ENCODE assay signal across 1 cellular context in the genomic region with DNA sequence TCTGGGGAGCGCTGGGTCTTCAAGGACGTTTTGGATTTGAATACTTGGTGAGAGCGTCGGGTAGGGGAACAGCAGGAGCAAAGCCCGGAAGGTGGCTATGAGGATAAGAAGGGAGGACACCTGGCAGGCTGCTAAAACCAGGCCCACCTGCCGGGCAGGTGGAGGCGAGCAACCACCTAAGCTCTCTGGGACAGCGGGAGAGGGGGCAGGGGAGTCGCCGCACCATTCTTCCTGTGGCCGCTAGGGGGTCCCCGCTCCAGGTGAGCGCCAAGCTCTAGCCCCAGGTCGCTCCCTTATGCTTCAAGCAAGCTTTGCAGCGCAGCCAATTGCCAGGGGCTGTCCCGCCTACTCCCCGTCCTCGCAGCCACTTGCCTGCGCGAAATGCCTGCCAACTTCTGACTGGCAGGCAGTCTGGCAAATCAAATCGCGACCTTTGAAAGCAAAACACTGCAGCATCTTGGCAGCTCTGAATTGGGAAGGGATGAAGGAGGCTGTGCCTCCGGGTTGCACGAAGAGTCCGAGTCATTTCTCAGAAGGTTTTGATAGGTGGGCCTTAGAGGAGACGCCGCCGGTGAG.
A peak's percentile ranks its signal among the peaks of the same experiment; 100 is the strongest.
TF ChIP-seq lines count a peak whose summit lies in the region.

A gene (plus strand): TSS at position 469 of the 576 bp plus-strand sequence. CDS start 3,746 bp downstream, outside the sequence.

TF ChIP-seq in HepG2, 621 proteins besides CTCF, POLR2A, EP300 and RAD21 (continued from another document and continues in another):
- TF ChIP-seq, protein P1, sequence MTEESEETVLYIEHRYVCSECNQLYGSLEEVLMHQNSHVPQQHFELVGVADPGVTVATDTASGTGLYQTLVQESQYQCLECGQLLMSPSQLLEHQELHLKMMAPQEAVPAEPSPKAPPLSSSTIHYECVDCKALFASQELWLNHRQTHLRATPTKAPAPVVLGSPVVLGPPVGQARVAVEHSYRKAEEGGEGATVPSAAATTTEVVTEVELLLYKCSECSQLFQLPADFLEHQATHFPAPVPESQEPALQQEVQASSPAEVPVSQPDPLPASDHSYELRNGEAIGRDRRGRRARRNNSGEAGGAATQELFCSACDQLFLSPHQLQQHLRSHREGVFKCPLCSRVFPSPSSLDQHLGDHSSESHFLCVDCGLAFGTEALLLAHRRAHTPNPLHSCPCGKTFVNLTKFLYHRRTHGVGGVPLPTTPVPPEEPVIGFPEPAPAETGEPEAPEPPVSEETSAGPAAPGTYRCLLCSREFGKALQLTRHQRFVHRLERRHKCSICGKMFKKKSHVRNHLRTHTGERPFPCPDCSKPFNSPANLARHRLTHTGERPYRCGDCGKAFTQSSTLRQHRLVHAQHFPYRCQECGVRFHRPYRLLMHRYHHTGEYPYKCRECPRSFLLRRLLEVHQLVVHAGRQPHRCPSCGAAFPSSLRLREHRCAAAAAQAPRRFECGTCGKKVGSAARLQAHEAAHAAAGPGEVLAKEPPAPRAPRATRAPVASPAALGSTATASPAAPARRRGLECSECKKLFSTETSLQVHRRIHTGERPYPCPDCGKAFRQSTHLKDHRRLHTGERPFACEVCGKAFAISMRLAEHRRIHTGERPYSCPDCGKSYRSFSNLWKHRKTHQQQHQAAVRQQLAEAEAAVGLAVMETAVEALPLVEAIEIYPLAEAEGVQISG (CRISPR knock-in tag; IDR thresholded peaks at IDR 0.05) = peak; percentile 82
- TF ChIP-seq NFKB2 (CRISPR knock-in tag; IDR thresholded peaks at IDR 0.05; ENCODE audit: borderline replicate concordance) = peak; percentile 60; the same call in 1 of the 2 replicates
- TF ChIP-seq CC2D1A (CRISPR knock-in tag; IDR thresholded peaks at IDR 0.05) = no peak
- no peak for TF ChIP-seq ZKSCAN1 (IDR thresholded peaks at IDR 0.05; ENCODE audit: low read length)
- no peak for TF ChIP-seq SRF (IDR thresholded peaks at IDR 0.05; ENCODE audit: low read depth, low read length)
- no peak for TF ChIP-seq ZNF34 (CRISPR knock-in tag; IDR thresholded peaks at IDR 0.05; ENCODE audit: borderline replicate concordance)
- TF ChIP-seq, protein P2, sequence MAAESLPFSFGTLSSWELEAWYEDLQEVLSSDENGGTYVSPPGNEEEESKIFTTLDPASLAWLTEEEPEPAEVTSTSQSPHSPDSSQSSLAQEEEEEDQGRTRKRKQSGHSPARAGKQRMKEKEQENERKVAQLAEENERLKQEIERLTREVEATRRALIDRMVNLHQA (CRISPR knock-in tag; IDR thresholded peaks at IDR 0.05) = no peak
- TF ChIP-seq NCOA2 (CRISPR knock-in tag; IDR thresholded peaks at IDR 0.05) = 0 out of 2 replicates have a peak, but pooled peaks have one; percentile 15
- TF ChIP-seq KLF13 (CRISPR knock-in tag; IDR thresholded peaks at IDR 0.05) = no peak
- TF ChIP-seq ZNF10 (CRISPR knock-in tag; IDR thresholded peaks at IDR 0.05; ENCODE audit: borderline replicate concordance, low read depth) = no peak
- TF ChIP-seq RFX3 (CRISPR knock-in tag; IDR thresholded peaks at IDR 0.05) = no peak
- TF ChIP-seq DMAP1 (CRISPR knock-in tag; IDR thresholded peaks at IDR 0.05) = peak; percentile 75; the same call in 1 of the 2 replicates
- no peak for TF ChIP-seq ISX (CRISPR knock-in tag; conservative IDR thresholded peaks at IDR 0.05)
- TF ChIP-seq, protein P3, sequence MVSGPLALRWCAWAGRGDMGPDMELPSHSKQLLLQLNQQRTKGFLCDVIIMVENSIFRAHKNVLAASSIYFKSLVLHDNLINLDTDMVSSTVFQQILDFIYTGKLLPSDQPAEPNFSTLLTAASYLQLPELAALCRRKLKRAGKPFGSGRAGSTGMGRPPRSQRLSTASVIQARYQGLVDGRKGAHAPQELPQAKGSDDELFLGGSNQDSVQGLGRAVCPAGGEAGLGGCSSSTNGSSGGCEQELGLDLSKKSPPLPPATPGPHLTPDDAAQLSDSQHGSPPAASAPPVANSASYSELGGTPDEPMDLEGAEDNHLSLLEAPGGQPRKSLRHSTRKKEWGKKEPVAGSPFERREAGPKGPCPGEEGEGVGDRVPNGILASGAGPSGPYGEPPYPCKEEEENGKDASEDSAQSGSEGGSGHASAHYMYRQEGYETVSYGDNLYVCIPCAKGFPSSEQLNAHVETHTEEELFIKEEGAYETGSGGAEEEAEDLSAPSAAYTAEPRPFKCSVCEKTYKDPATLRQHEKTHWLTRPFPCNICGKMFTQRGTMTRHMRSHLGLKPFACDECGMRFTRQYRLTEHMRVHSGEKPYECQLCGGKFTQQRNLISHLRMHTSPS (CRISPR knock-in tag; IDR thresholded peaks at IDR 0.05; ENCODE audit: low read depth) = peak; percentile 48; the same call in 1 of the 2 replicates
- TF ChIP-seq, protein P4, sequence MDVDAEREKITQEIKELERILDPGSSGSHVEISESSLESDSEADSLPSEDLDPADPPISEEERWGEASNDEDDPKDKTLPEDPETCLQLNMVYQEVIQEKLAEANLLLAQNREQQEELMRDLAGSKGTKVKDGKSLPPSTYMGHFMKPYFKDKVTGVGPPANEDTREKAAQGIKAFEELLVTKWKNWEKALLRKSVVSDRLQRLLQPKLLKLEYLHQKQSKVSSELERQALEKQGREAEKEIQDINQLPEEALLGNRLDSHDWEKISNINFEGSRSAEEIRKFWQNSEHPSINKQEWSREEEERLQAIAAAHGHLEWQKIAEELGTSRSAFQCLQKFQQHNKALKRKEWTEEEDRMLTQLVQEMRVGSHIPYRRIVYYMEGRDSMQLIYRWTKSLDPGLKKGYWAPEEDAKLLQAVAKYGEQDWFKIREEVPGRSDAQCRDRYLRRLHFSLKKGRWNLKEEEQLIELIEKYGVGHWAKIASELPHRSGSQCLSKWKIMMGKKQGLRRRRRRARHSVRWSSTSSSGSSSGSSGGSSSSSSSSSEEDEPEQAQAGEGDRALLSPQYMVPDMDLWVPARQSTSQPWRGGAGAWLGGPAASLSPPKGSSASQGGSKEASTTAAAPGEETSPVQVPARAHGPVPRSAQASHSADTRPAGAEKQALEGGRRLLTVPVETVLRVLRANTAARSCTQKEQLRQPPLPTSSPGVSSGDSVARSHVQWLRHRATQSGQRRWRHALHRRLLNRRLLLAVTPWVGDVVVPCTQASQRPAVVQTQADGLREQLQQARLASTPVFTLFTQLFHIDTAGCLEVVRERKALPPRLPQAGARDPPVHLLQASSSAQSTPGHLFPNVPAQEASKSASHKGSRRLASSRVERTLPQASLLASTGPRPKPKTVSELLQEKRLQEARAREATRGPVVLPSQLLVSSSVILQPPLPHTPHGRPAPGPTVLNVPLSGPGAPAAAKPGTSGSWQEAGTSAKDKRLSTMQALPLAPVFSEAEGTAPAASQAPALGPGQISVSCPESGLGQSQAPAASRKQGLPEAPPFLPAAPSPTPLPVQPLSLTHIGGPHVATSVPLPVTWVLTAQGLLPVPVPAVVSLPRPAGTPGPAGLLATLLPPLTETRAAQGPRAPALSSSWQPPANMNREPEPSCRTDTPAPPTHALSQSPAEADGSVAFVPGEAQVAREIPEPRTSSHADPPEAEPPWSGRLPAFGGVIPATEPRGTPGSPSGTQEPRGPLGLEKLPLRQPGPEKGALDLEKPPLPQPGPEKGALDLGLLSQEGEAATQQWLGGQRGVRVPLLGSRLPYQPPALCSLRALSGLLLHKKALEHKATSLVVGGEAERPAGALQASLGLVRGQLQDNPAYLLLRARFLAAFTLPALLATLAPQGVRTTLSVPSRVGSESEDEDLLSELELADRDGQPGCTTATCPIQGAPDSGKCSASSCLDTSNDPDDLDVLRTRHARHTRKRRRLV (CRISPR knock-in tag; IDR thresholded peaks at IDR 0.05) = no peak
- TF ChIP-seq, protein P5, sequence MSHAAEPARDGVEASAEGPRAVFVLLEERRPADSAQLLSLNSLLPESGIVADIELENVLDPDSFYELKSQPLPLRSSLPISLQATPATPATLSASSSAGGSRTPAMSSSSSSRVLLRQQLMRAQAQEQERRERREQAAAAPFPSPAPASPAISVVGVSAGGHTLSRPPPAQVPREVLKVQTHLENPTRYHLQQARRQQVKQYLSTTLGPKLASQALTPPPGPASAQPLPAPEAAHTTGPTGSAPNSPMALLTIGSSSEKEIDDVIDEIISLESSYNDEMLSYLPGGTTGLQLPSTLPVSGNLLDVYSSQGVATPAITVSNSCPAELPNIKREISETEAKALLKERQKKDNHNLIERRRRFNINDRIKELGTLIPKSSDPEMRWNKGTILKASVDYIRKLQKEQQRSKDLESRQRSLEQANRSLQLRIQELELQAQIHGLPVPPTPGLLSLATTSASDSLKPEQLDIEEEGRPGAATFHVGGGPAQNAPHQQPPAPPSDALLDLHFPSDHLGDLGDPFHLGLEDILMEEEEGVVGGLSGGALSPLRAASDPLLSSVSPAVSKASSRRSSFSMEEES (CRISPR knock-in tag; IDR thresholded peaks at IDR 0.05) = no peak
- no peak for TF ChIP-seq ATF1 (CRISPR knock-in tag; IDR thresholded peaks at IDR 0.05)
- no peak; the same call in 1 of the 2 replicates for TF ChIP-seq REPIN1 (CRISPR knock-in tag; IDR thresholded peaks at IDR 0.05; ENCODE audit: borderline replicate concordance, low read depth)
- TF ChIP-seq ZNF790 (CRISPR knock-in tag; IDR thresholded peaks at IDR 0.05; ENCODE audit: borderline replicate concordance) = no peak
- peak; percentile 38; the same call in 1 of the 2 replicates for TF ChIP-seq ISL2 (CRISPR knock-in tag; IDR thresholded peaks at IDR 0.05)
- TF ChIP-seq, protein P6, sequence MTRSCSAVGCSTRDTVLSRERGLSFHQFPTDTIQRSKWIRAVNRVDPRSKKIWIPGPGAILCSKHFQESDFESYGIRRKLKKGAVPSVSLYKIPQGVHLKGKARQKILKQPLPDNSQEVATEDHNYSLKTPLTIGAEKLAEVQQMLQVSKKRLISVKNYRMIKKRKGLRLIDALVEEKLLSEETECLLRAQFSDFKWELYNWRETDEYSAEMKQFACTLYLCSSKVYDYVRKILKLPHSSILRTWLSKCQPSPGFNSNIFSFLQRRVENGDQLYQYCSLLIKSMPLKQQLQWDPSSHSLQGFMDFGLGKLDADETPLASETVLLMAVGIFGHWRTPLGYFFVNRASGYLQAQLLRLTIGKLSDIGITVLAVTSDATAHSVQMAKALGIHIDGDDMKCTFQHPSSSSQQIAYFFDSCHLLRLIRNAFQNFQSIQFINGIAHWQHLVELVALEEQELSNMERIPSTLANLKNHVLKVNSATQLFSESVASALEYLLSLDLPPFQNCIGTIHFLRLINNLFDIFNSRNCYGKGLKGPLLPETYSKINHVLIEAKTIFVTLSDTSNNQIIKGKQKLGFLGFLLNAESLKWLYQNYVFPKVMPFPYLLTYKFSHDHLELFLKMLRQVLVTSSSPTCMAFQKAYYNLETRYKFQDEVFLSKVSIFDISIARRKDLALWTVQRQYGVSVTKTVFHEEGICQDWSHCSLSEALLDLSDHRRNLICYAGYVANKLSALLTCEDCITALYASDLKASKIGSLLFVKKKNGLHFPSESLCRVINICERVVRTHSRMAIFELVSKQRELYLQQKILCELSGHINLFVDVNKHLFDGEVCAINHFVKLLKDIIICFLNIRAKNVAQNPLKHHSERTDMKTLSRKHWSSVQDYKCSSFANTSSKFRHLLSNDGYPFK (CRISPR knock-in tag; IDR thresholded peaks at IDR 0.05; ENCODE audit: borderline replicate concordance) = no peak
- TF ChIP-seq ZNF441 (CRISPR knock-in tag; IDR thresholded peaks at IDR 0.05; ENCODE audit: borderline replicate concordance) = no peak
- TF ChIP-seq SP1 (IDR thresholded peaks at IDR 0.05) = no peak
- peak; percentile 48; the same call in 1 of the 2 replicates for TF ChIP-seq SP1 (CRISPR knock-in tag; IDR thresholded peaks at IDR 0.05)
- TF ChIP-seq GLI4 (CRISPR knock-in tag; IDR thresholded peaks at IDR 0.05; ENCODE audit: borderline replicate concordance) = no peak
- TF ChIP-seq EEA1 (CRISPR knock-in tag; IDR thresholded peaks at IDR 0.05; ENCODE audit: borderline replicate concordance) = no peak
- TF ChIP-seq ZNF264 (CRISPR knock-in tag; IDR thresholded peaks at IDR 0.05) = no peak
- no peak for TF ChIP-seq NFATC3 (CRISPR knock-in tag; IDR thresholded peaks at IDR 0.05)
- no peak for TF ChIP-seq SCMH1 (CRISPR knock-in tag; IDR thresholded peaks at IDR 0.05; ENCODE audit: borderline replicate concordance)
- no peak for TF ChIP-seq TRIM24 (CRISPR knock-in tag; IDR thresholded peaks at IDR 0.05)
- no peak for TF ChIP-seq CENPX (CRISPR knock-in tag; IDR thresholded peaks at IDR 0.05)
- no peak for TF ChIP-seq ZNF878 (CRISPR knock-in tag; IDR thresholded peaks at IDR 0.05)
- TF ChIP-seq, protein P7, sequence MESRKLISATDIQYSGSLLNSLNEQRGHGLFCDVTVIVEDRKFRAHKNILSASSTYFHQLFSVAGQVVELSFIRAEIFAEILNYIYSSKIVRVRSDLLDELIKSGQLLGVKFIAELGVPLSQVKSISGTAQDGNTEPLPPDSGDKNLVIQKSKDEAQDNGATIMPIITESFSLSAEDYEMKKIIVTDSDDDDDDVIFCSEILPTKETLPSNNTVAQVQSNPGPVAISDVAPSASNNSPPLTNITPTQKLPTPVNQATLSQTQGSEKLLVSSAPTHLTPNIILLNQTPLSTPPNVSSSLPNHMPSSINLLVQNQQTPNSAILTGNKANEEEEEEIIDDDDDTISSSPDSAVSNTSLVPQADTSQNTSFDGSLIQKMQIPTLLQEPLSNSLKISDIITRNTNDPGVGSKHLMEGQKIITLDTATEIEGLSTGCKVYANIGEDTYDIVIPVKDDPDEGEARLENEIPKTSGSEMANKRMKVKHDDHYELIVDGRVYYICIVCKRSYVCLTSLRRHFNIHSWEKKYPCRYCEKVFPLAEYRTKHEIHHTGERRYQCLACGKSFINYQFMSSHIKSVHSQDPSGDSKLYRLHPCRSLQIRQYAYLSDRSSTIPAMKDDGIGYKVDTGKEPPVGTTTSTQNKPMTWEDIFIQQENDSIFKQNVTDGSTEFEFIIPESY (CRISPR knock-in tag; IDR thresholded peaks at IDR 0.05) = peak; percentile 58; the same call in 1 of the 2 replicates
- TF ChIP-seq ZNF709 (CRISPR knock-in tag; IDR thresholded peaks at IDR 0.05) = no peak
- TF ChIP-seq, protein P8, sequence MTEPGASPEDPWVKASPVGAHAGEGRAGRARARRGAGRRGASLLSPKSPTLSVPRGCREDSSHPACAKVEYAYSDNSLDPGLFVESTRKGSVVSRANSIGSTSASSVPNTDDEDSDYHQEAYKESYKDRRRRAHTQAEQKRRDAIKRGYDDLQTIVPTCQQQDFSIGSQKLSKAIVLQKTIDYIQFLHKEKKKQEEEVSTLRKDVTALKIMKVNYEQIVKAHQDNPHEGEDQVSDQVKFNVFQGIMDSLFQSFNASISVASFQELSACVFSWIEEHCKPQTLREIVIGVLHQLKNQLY (CRISPR knock-in tag; IDR thresholded peaks at IDR 0.05) = no peak; the same call in 1 of the 2 replicates
- TF ChIP-seq, protein P9, sequence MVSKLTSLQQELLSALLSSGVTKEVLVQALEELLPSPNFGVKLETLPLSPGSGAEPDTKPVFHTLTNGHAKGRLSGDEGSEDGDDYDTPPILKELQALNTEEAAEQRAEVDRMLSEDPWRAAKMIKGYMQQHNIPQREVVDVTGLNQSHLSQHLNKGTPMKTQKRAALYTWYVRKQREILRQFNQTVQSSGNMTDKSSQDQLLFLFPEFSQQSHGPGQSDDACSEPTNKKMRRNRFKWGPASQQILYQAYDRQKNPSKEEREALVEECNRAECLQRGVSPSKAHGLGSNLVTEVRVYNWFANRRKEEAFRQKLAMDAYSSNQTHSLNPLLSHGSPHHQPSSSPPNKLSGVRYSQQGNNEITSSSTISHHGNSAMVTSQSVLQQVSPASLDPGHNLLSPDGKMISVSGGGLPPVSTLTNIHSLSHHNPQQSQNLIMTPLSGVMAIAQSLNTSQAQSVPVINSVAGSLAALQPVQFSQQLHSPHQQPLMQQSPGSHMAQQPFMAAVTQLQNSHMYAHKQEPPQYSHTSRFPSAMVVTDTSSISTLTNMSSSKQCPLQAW (CRISPR knock-in tag; IDR thresholded peaks at IDR 0.05) = peak; percentile 51; the same call in 1 of the 2 replicates
- no peak for TF ChIP-seq ZNF616 (CRISPR knock-in tag; IDR thresholded peaks at IDR 0.05; ENCODE audit: low read depth)
